ENCODE assay signal across 11 cellular contexts in the genomic region with DNA sequence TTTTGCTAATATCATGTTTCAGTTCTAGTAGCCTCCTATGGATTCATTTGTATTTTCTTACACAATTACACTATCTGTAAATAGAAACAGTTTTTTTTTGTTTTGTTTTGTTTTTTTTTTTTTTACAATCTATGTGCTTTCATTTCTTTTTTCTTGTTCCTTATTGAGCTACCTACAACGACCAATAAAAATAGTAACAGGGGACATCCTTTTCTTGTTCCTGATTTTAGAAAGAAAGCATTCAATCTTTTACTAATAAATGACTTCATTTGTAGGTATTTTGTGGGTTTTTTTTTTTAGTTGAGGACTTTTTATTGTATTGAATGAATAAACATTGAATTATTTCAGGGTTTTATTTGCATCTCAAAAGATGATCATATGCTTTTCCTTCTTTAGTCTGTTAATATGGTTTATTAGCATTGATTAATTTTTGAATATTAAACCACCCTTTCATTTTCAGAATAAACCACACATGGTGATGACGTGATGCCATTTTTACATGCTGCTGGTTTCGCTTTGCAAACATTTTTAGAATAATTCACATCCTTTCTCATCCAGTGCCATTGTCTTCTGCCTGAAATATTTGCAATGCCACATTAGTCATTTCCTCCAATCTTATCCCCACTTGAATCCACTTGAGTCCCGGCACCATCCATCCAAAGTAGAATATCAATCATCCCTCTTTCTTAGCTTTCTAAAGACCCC. TPM values are rescaled to one million over a fixed set of nuclear protein-coding genes. Genes with fewer than 3 reads are reported as not detected.
A peak's percentile ranks its signal among the peaks of the same experiment; 100 is the strongest.
DNase-seq lines count a peak whose midpoint lies in the region; ATAC-seq and TF ChIP-seq lines count a peak whose summit lies in the region.
"Had no signal": no experiment of that assay in that cellular context is flagged by ENCODE, and none has a peak within 500 bp of the region (broad histone marks: within the 10 kb centered on the region; RNA-seq: fewer than 3 reads in every experiment).

No MANE protein-coding gene starts in this region.

- DNase-seq in amniotic epithelial cell (ENCODE audit: low read depth): peak; percentile 79
- peak; percentile 82 for DNase-seq in non-pigmented ciliary epithelial cell (ENCODE audit: low read depth)
- DNase-seq in coronary artery (ENCODE audit: low spot score): no peak
- DNase-seq in activated naive CD8-positive, alpha-beta T cell treated with anti-CD3 and anti-CD28 coated beads, Interleukin-2, amount 50 U/mL, for 24 hours: no peak
- DNase-seq in H7: no peak
- DNase-seq: esophagus squamous epithelium, NCI-H1436 had no signal

- no peaks in the 10 kb centered on the region for H3K36me3 Mint-ChIP-seq in activated naive CD8-positive, alpha-beta T cell treated with anti-CD3 and anti-CD28 coated beads, Interleukin-2, amount 50 U/mL, for 24 hours (ENCODE audit: low read depth)

- H3K4me1 Mint-ChIP-seq in activated naive CD8-positive, alpha-beta T cell treated with anti-CD3 and anti-CD28 coated beads, Interleukin-2, amount 50 U/mL, for 24 hours: no peaks in the 10 kb centered on the region

- no peaks in the 10 kb centered on the region for H3K36me3 ChIP-seq in H7 (replicated peaks; ENCODE audit: control insufficient read depth, insufficient read depth, low read length)
- H3K36me3 ChIP-seq: esophagus squamous epithelium, thoracic aorta had no signal

- no peak for TF ChIP-seq CTCF in coronary artery (IDR thresholded peaks at IDR 0.05)

- no peak overlapping the region for H3K27ac Mint-ChIP-seq in activated naive CD8-positive, alpha-beta T cell treated with anti-CD3 and anti-CD28 coated beads, Interleukin-2, amount 50 U/mL, for 24 hours

- no peaks in the 10 kb centered on the region for H3K9me3 Mint-ChIP-seq in activated naive CD8-positive, alpha-beta T cell treated with anti-CD3 and anti-CD28 coated beads, Interleukin-2, amount 50 U/mL, for 24 hours

- peaks cover 3% of the 10 kb centered on the region for H3K27me3 Mint-ChIP-seq in activated naive CD8-positive, alpha-beta T cell treated with anti-CD3 and anti-CD28 coated beads, Interleukin-2, amount 50 U/mL, for 24 hours

- H3K4me3 ChIP-seq in coronary artery (no peak overlapping the region), H7 (ENCODE audit: insufficient read depth, low read depth, low read length) (no peak overlapping the region)
- H3K4me3 ChIP-seq: esophagus squamous epithelium, thoracic aorta had no signal

- no peak overlapping the region for H3K27ac ChIP-seq in coronary artery
- H3K27ac ChIP-seq: esophagus squamous epithelium, thoracic aorta had no signal

- H3K27me3 ChIP-seq in H7 (ENCODE audit: control insufficient read depth, insufficient read depth, low read length): no peaks in the 10 kb centered on the region
- H3K27me3 ChIP-seq: esophagus squamous epithelium had no signal

- H3K4me3 Mint-ChIP-seq in activated naive CD8-positive, alpha-beta T cell treated with anti-CD3 and anti-CD28 coated beads, Interleukin-2, amount 50 U/mL, for 24 hours: no peak overlapping the region

- ATAC-seq in GM18511 (IDR thresholded peaks at IDR 0.05; ENCODE audit: unreplicated experiment) (peak; percentile 72), HG02973 (IDR thresholded peaks at IDR 0.05; ENCODE audit: unreplicated experiment) (peak; percentile 55), HG02678 (IDR thresholded peaks at IDR 0.05; ENCODE audit: unreplicated experiment) (no peak)
- ATAC-seq in activated naive CD8-positive, alpha-beta T cell treated with anti-CD3 and anti-CD28 coated beads, Interleukin-2, amount 50 U/mL, for 24 hours: no peak

RNA-seq across cellular contexts. Expression of gene AKR1E2, which starts 18.1 kb away (rescaled TPM):
- 4.5 and 9.4 TPM in 2 replicates for total RNA-seq in H7 (2014; rRNA removed; shearing (Covaris generic))

Comparison
In these comparisons a context has a peak if more than half of its experiments do, and no peak if none do; other contexts are left out.
1. ATAC-seq: peak in GM18511 (single experiment) and HG02973 (single experiment); none in HG02678 (single experiment) and activated naive CD8-positive, alpha-beta T cell treated with anti-CD3 and anti-CD28 coated beads, Interleukin-2, amount 50 U/mL, for 24 hours (single experiment).
2. DNase-seq: peak in amniotic epithelial cell (single experiment) and non-pigmented ciliary epithelial cell (single experiment); none in coronary artery (single experiment), activated naive CD8-positive, alpha-beta T cell treated with anti-CD3 and anti-CD28 coated beads, Interleukin-2, amount 50 U/mL, for 24 hours (single experiment) and H7 (single experiment).